Comparison of ENCODE assay signal across 18 cellular contexts in genomic region chr7:68407460-68407859, GRCh38.
"Had no signal": no experiment of that assay in that cellular context is flagged by ENCODE, and none has a peak within 500 bp of the region (broad histone marks: within the 10 kb centered on the region; RNA-seq: fewer than 3 reads in every experiment).

No MANE protein-coding gene starts in this region.

- ATAC-seq: heart left ventricle; mucosa of descending colon; naive thymus-derived CD8-positive, alpha-beta T cell; psoas muscle; right lobe of liver; stimulated activated effector memory CD8-positive, alpha-beta T cell treated with anti-CD3 and anti-CD28 coated beads, Interleukin-12 subunit alpha, Interleukin-12 subunit beta, amount 100 ng/mL, for 72 hours; stimulated activated naive CD8-positive, alpha-beta T cell treated with anti-CD3 and anti-CD28 coated beads, Interleukin-15, Interleukin-2, amounts not matched to agents 100 U/mL and 50 U/mL, for 24 hours had no signal

- H3K27me3 ChIP-seq: heart left ventricle, neutrophil, right lobe of liver, thyroid gland had no signal

- DNase-seq: effector CD8-positive, alpha-beta T cell; heart left ventricle; hippocampal formation; kidney glomerular epithelial cell; mammary epithelial cell; mucosa of descending colon; naive thymus-derived CD8-positive, alpha-beta T cell; psoas muscle; retina; right lobe of liver; stimulated activated CD4-positive, alpha-beta T cell treated with anti-CD3 and anti-CD28 coated beads, Interleukin-4, amount 100 ng/mL, for 1 hour; stimulated activated CD8-positive, alpha-beta memory T cell treated with anti-CD3 and anti-CD28 coated beads, Interleukin-4, amount 100 ng/mL, for 48 hours; stimulated activated naive CD8-positive, alpha-beta T cell treated with anti-CD3 and anti-CD28 coated beads, Interleukin-15, Interleukin-2, amounts not matched to agents 100 U/mL and 50 U/mL, for 24 hours; thyroid gland had no signal

- H3K27me3 Mint-ChIP-seq: naive thymus-derived CD8-positive, alpha-beta T cell; type B pancreatic cell had no signal

- H3K27ac ChIP-seq: heart left ventricle, neutrophil, psoas muscle, right lobe of liver, suprapubic skin, thyroid gland had no signal

- H3K27ac Mint-ChIP-seq: naive thymus-derived CD8-positive, alpha-beta T cell; stimulated activated effector memory CD8-positive, alpha-beta T cell treated with anti-CD3 and anti-CD28 coated beads, Interleukin-12 subunit alpha, Interleukin-12 subunit beta, amount 100 ng/mL, for 72 hours; type B pancreatic cell had no signal

- H3K4me1 ChIP-seq: heart left ventricle, psoas muscle, right lobe of liver, suprapubic skin, thyroid gland had no signal

- H3K9me3 ChIP-seq: heart left ventricle, neutrophil, psoas muscle, right lobe of liver, suprapubic skin, thyroid gland had no signal

- H3K4me3 ChIP-seq: heart left ventricle, mucosa of descending colon, psoas muscle, right lobe of liver, suprapubic skin, thyroid gland had no signal

- H3K4me1 Mint-ChIP-seq: naive thymus-derived CD8-positive, alpha-beta T cell; stimulated activated effector memory CD8-positive, alpha-beta T cell treated with anti-CD3 and anti-CD28 coated beads, Interleukin-12 subunit alpha, Interleukin-12 subunit beta, amount 100 ng/mL, for 72 hours had no signal

- H3K36me3 ChIP-seq: heart left ventricle, neutrophil, right lobe of liver, suprapubic skin, thyroid gland had no signal

- H3K4me3 Mint-ChIP-seq: naive thymus-derived CD8-positive, alpha-beta T cell; stimulated activated effector memory CD8-positive, alpha-beta T cell treated with anti-CD3 and anti-CD28 coated beads, Interleukin-12 subunit alpha, Interleukin-12 subunit beta, amount 100 ng/mL, for 72 hours; type B pancreatic cell had no signal

- H3K36me3 Mint-ChIP-seq: stimulated activated effector memory CD8-positive, alpha-beta T cell treated with anti-CD3 and anti-CD28 coated beads, Interleukin-12 subunit alpha, Interleukin-12 subunit beta, amount 100 ng/mL, for 72 hours; type B pancreatic cell had no signal
